In the genomic region with DNA sequence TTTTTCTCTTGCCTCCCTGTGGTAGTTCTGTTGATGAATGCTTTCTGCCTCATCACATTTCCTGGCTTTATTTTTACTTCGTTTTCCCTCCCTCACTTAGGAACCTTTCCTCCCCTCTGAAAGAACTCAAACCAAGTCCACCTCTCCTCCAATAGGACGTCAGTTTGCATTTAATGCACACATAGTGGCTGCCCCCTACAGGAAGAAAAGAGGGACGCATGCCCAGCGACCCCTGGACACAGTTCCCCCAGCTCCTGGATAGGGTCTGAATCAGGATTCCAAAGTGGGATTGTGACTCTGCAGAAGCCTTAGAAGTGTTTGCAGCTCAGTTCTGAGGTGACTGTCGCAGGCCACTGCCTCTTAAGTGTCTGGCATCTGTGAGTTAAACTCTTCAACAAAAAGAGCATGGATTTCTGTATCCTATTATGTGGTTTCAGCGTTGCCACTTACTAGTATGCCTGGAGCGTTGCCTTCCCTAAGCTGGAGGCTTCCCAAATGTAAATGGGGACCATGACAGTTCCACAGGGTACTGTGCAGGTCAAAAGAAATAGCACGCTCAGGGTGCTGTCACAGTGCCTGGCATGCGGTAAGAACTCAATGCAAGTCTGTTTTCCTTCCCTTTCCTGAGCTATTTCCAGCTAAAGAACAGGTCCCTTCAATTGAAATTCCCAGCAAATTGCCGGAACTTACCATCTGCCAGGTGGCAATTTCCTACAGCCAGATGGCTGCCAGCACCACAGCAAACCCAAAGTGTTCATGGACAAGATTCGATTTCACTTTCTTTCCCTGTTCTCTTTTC, we compare ENCODE assay signal across 10 cellular contexts. TPM values are rescaled to one million over a fixed set of nuclear protein-coding genes. Genes with fewer than 3 reads are reported as not detected.
A peak's percentile ranks its signal among the peaks of the same experiment; 100 is the strongest.
DNase-seq lines count a peak whose midpoint lies in the region; ATAC-seq, FAIRE-seq and TF ChIP-seq lines count a peak whose summit lies in the region.
"Not testable (repeated sequence)": the region's sequence is repeated elsewhere in the genome, so short reads cannot be mapped to it uniquely, and the experiment has no call there.
"Had no signal": no experiment of that assay in that cellular context is flagged by ENCODE, and none has a peak within 500 bp of the region (broad histone marks: within the 10 kb centered on the region; RNA-seq: fewer than 3 reads in every experiment).

No MANE protein-coding gene starts in this region.

- TF ChIP-seq RAD21 in HepG2 (CRISPR knock-in tag; IDR thresholded peaks at IDR 0.05) = not testable (repeated sequence)

- H3K4me1 ChIP-seq in BE2C; OCI-LY7 (ENCODE audit: insufficient read depth, low read length, poor library complexity, severe bottlenecking); HepG2 (ENCODE audit: insufficient read depth, low read length): not testable (repeated sequence)

- DNase-seq in BE2C = peak; percentile 56
- not testable (repeated sequence) for DNase-seq in GM10266 (ENCODE audit: extremely low spot score); LNCaP clone FGC (ENCODE audit: low read depth); OCI-LY7 (ENCODE audit: low spot score); HepG2 (ENCODE audit: low spot score)
- peak; percentile 37 to 45 for DNase-seq in activated T-cell treated with anti-CD3 and anti-CD28 coated beads, Interleukin-2, amount 50 U/mL, for 48 hours
- peak; percentile 20 for DNase-seq in cerebellum (ENCODE audit: low spot score)
- DNase-seq in stimulated activated CD4-positive, alpha-beta T cell treated with anti-CD3 and anti-CD28 coated beads, Interleukin-4, amount 100 ng/mL, for 48 hours (ENCODE audit: low read depth in 2 of 2) = peak; percentile 9 to 12

- WGBS in HepG2 (ENCODE audit: low lambda C conversion rate) = 51% methylated on average over 5 of the region's 11 CpGs

- H3K9me3 ChIP-seq in BE2C; OCI-LY7 (ENCODE audit: low read length); HepG2 (ENCODE audit: low read length): not testable (repeated sequence)

- intact Hi-C loops in OCI-LY7 (cut with micrococcal nuclease; ENCODE audit: unreplicated experiment); HepG2 (cut with micrococcal nuclease; ENCODE audit: unreplicated experiment): not testable (repeated sequence)

- in situ Hi-C loops in HepG2 (cut with HindIII; ENCODE audit: extremely low pct_ligation_motif_present, low pct_unique_long_range_greater_than_20kb) = not testable (repeated sequence)

- peak; percentile 90 for ATAC-seq in HepG2

- H4K20me1 ChIP-seq in OCI-LY7 (ENCODE audit: insufficient read depth, low read length); HepG2 (ENCODE audit: insufficient read depth, low read length): not testable (repeated sequence)

- TF ChIP-seq EP300 in HepG2 (IDR thresholded peaks at IDR 0.05; ENCODE audit: low read depth in 2 of 2, low read length in 2 of 2); HepG2 (CRISPR knock-in tag; IDR thresholded peaks at IDR 0.05; ENCODE audit: borderline replicate concordance): not testable (repeated sequence)

- TF ChIP-seq CTCF in BE2C (IDR thresholded peaks at IDR 0.05; ENCODE audit: low read depth, low read length) (peak; percentile 27), GM10266 (IDR thresholded peaks at IDR 0.05; ENCODE audit: control insufficient read depth, insufficient read depth, low read depth, missing control alignments) (peak; percentile 22), LNCaP clone FGC (IDR thresholded peaks at IDR 0.05; ENCODE audit: control insufficient read depth, extremely low read depth, insufficient read depth) (0 out of 2 replicates have a peak, but pooled peaks have one; percentile 18), OCI-LY7 (conservative IDR thresholded peaks at IDR 0.05; ENCODE audit: low read length) (0 out of 2 replicates have a peak, but pooled peaks have one; percentile 16)
- TF ChIP-seq CTCF in HepG2 (CRISPR knock-in tag; IDR thresholded peaks at IDR 0.05) = not testable (repeated sequence)

- H3K4me2 ChIP-seq in OCI-LY7 (ENCODE audit: low read length); HepG2 (ENCODE audit: low read depth, low read length): not testable (repeated sequence)

- not testable (repeated sequence) for H3K27ac ChIP-seq in OCI-LY7 (ENCODE audit: low read depth, low read length, poor library complexity, severe bottlenecking); HepG2 (ENCODE audit: extremely low read length, insufficient read depth, low read length)

- BruUV-seq in OCI-LY7 (replicated peaks; lab: Mats Ljungman, UMichigan); HepG2 (replicated peaks; lab: Mats Ljungman, UMichigan): not testable (repeated sequence)

- not testable (repeated sequence) for H3K9me2 ChIP-seq in OCI-LY7 (ENCODE audit: insufficient read depth, low read length)

- not testable (repeated sequence) for H3K79me2 ChIP-seq in OCI-LY7 (ENCODE audit: insufficient read depth, low read depth, low read length); HepG2 (ENCODE audit: insufficient read depth, low read length)

- CTCF ChIA-PET in OCI-LY7 (lab: Charles Lee; ENCODE audit: unreplicated experiment); HepG2 (lab: Yijun Ruan, JAX; ENCODE audit: low intra/inter-chr PET ratio, low total read pairs): not testable (repeated sequence)

- POLR2A ChIA-PET in OCI-LY7 (lab: Charles Lee); HepG2 (lab: Yijun Ruan, JAX): not testable (repeated sequence)

- H3K9ac ChIP-seq in HepG2 (ENCODE audit: insufficient read depth, low read depth, low read length) = not testable (repeated sequence)

- not testable (repeated sequence) for H3K4me3 ChIP-seq in BE2C (ENCODE audit: low read depth, low read length); LNCaP clone FGC (ENCODE audit: low read depth, low read length); OCI-LY7 (ENCODE audit: low read depth, low read length, poor library complexity, severe bottlenecking); HepG2 (replicated peaks in 1 of 3; ENCODE audit: insufficient read depth in 1 of 3, low read depth in 2 of 3, low read length in 3 of 3)

- not testable (repeated sequence) for H3K36me3 ChIP-seq in BE2C; OCI-LY7 (ENCODE audit: insufficient read depth, low read length); HepG2 (replicated peaks in 1 of 2; ENCODE audit: control insufficient read depth in 1 of 2, insufficient read depth in 2 of 2, low read length in 2 of 2)

- FAIRE-seq in HepG2 (lab: Jason Lieb, UNC) = not testable (repeated sequence)

- H3K27me3 ChIP-seq in BE2C; HepG2 (ENCODE audit: control insufficient read depth in 1 of 2, insufficient read depth in 2 of 2, low read length in 2 of 2): not testable (repeated sequence)

- not testable (repeated sequence) for H2AFZ ChIP-seq in OCI-LY7 (ENCODE audit: low read length); HepG2 (ENCODE audit: low read length)

- not testable (repeated sequence) for TF ChIP-seq POLR2A in HepG2 (IDR thresholded peaks at IDR 0.05; ENCODE audit: insufficient read depth in 1 of 2, low read depth in 2 of 2, low read length in 2 of 2)

TF ChIP-seq in HepG2, 621 proteins besides CTCF, POLR2A, EP300 and RAD21:
- peak; percentile 43 for TF ChIP-seq STAG1 (CRISPR knock-in tag; IDR thresholded peaks at IDR 0.05)
TF ChIP-seq in HepG2: peak in this region for 1; not testable (repeated sequence) for 620.

RNA-seq across cellular contexts. Expression of a gene that starts 20.2 kb away (rescaled TPM):
- 2.4 TPM for polyA plus RNA-seq in BE2C (2012; ENCODE audit: insufficient read depth, insufficient read length, low read depth)
- total RNA-seq in OCI-LY7 (2014; rRNA removed; shearing (Covaris generic)) = not detected in 2 replicates
- total RNA-seq in OCI-LY7 (2022) (not detected in 2 replicates), cerebellum (16.4 TPM), HepG2 (2016; rRNA removed; fragmentation: Illumina TruSeq; extraction: Trizol) (not detected in 2 replicates)
- not detected in 2 replicates for total RNA-seq in HepG2 (2016; cell fraction: cytosol; rRNA removed; fragmentation: Illumina TruSeq; extraction: Trizol; ENCODE audit: low read depth)
- total RNA-seq in HepG2 (2016; cell fraction: insoluble cytoplasmic fraction; rRNA removed; fragmentation: Illumina TruSeq; extraction: Trizol) = not detected in 2 replicates
- not detected in 2 replicates for total RNA-seq in HepG2 (2016; cell fraction: membrane; rRNA removed; fragmentation: Illumina TruSeq; extraction: Trizol)
- total RNA-seq in HepG2 (2016; cell fraction: nucleus; rRNA removed; fragmentation: Illumina TruSeq; extraction: Trizol) = not detected in 2 replicates
- polyA plus RNA-seq in HepG2 (2011; rRNA removed) = not detected in 2 replicates
- polyA plus RNA-seq in HepG2 (2011; cell fraction: cytosol; rRNA removed) = not detected in 2 replicates
- not detected in 2 replicates for polyA plus RNA-seq in HepG2 (2011; cell fraction: nucleus; rRNA removed)
- not detected in 2 replicates for polyA plus RNA-seq in HepG2 (2012)
- not detected in 2 replicates for polyA plus RNA-seq in HepG2 (2016; cell fraction: cytosol; fragmentation: Illumina TruSeq; extraction: Trizol; ENCODE audit: low read depth)
- not detected in 2 replicates for polyA plus RNA-seq in HepG2 (2016; cell fraction: insoluble cytoplasmic fraction; fragmentation: Illumina TruSeq; extraction: Trizol; ENCODE audit: low read depth)
- polyA plus RNA-seq in HepG2 (2016; cell fraction: membrane; fragmentation: Illumina TruSeq; extraction: Trizol; ENCODE audit: low read depth) = not detected in 2 replicates
- polyA plus RNA-seq in HepG2 (2016; cell fraction: nucleus; fragmentation: Illumina TruSeq; extraction: Trizol; ENCODE audit: insufficient read depth, low read depth) = not detected in 2 replicates
- polyA minus RNA-seq in HepG2 (2011; rRNA and poly(A)+ RNA removed; ENCODE audit: low replicate concordance) = not detected in 2 replicates
- polyA minus RNA-seq in HepG2 (2011; cell fraction: cytosol; rRNA and poly(A)+ RNA removed) = not detected in 2 replicates
- polyA minus RNA-seq in HepG2 (2011; cell fraction: nucleus; rRNA and poly(A)+ RNA removed) = not detected in 2 replicates
- total RNA-seq: A172; activated CD8-positive, alpha-beta T cell treated with anti-CD3 and anti-CD28 coated beads, Interleukin-2, amount 10 ng/mL, durations not matched to agents 7 days and 5 days had no signal

Comparison
In these comparisons a context has a peak if more than half of its experiments do, and no peak if none do; other contexts are left out.
1. RNA of a gene that starts 20.2 kb away (total RNA-seq): 16.4 TPM in cerebellum (single experiment); not detected in OCI-LY7 and not detected in HepG2; every median in the first group is over 10 times any median in the second.